22 cellular contexts compared by ENCODE assay signal in genomic region chr17:28145348-28145747, GRCh38.
DNase-seq lines count a peak whose midpoint lies in the region; ATAC-seq and TF ChIP-seq lines count a peak whose summit lies in the region.
"Had no signal": no experiment of that assay in that cellular context is flagged by ENCODE, and none has a peak within 500 bp of the region (broad histone marks: within the 10 kb centered on the region; RNA-seq: fewer than 3 reads in every experiment).

No MANE protein-coding gene starts in this region.

- TF ChIP-seq CTCF in AG09309 (IDR thresholded peaks at IDR 0.05; ENCODE audit: control insufficient read depth, insufficient read depth, low read depth, low read length, missing control alignments) (no peak), HFF-Myc (IDR thresholded peaks at IDR 0.05; ENCODE audit: low read depth, low read length, missing control alignments) (no peak), foreskin fibroblast (IDR thresholded peaks at IDR 0.05; ENCODE audit: low read depth, low read length) (no peak), lower lobe of right lung (IDR thresholded peaks at IDR 0.05) (no peak)

- DNase-seq in AG09309 (ENCODE audit: low read depth) (peak; percentile 4), HFF-Myc (ENCODE audit: extremely low read depth, low read depth) (peak; percentile 7), adipocyte (ENCODE audit: low read depth) (peak; percentile 29), foreskin fibroblast (peak; percentile 15 to 35), NCI-H146 treated with DMSO at 0.1 percent for 48 hours (lab: John Stamatoyannopoulos, UW; ENCODE audit: unreplicated experiment) (no peak), lower lobe of right lung (no peak)
- DNase-seq in effector memory CD4-positive, alpha-beta T cell = no peak
- DNase-seq: activated naive CD8-positive, alpha-beta T cell treated with anti-CD3 and anti-CD28 coated beads, Interleukin-2, amount 10 ng/mL, durations not matched to agents 7 days and 5 days; AML-193; central memory CD4-positive, alpha-beta T cell; GDM1; GOT3; Kasumi-1; left ventricle myocardium superior; NCI-H2227 treated with DMSO at 0.1 percent for 48 hours; stimulated activated CD4-positive, alpha-beta T cell treated with anti-CD3 and anti-CD28 coated beads, Interleukin-4, amount 100 ng/mL, for 24 hours had no signal

- no peak overlapping the region for H3K27ac ChIP-seq in effector memory CD4-positive, alpha-beta T cell (ENCODE audit: insufficient read depth, low read length, poor library complexity, severe bottlenecking)
- H3K27ac ChIP-seq in lower lobe of right lung = no peak overlapping the region
- H3K27ac ChIP-seq: gastroesophageal sphincter, parathyroid adenoma, RWPE1, skin epidermis, suprapubic skin had no signal

- H3K27me3 ChIP-seq in adipocyte (replicated peaks; ENCODE audit: control insufficient read depth, insufficient read depth, low read length) = no peaks in the 10 kb centered on the region
- no peaks in the 10 kb centered on the region for H3K27me3 ChIP-seq in effector memory CD4-positive, alpha-beta T cell (replicated peaks; ENCODE audit: control insufficient read depth, insufficient read depth, low read length, poor library complexity, severe bottlenecking)
- no peaks in the 10 kb centered on the region for H3K27me3 ChIP-seq in lower lobe of right lung (ENCODE audit: low read depth)
- H3K27me3 ChIP-seq: gastroesophageal sphincter, suprapubic skin had no signal

- H3K36me3 ChIP-seq in adipocyte (ENCODE audit: control insufficient read depth, insufficient read depth, low read length, severe bottlenecking) = no peaks in the 10 kb centered on the region
- H3K36me3 ChIP-seq in effector memory CD4-positive, alpha-beta T cell (ENCODE audit: control insufficient read depth, insufficient read depth, low read length) = no peaks in the 10 kb centered on the region
- no peaks in the 10 kb centered on the region for H3K36me3 ChIP-seq in lower lobe of right lung
- H3K36me3 ChIP-seq: suprapubic skin had no signal

- ATAC-seq in lower lobe of right lung (no peak), HG03521 (IDR thresholded peaks at IDR 0.05; ENCODE audit: unreplicated experiment) (no peak)
- ATAC-seq: gastroesophageal sphincter, left ventricle myocardium superior had no signal

- H3K4me3 ChIP-seq in AG09309 (ENCODE audit: control insufficient read depth, low read depth, low read length) = no peak overlapping the region
- no peak overlapping the region for H3K4me3 ChIP-seq in HFF-Myc (replicated peaks; ENCODE audit: low read depth, low read length)
- H3K4me3 ChIP-seq in adipocyte (ENCODE audit: low read length) = no peak overlapping the region
- no peak overlapping the region for H3K4me3 ChIP-seq in foreskin fibroblast (ENCODE audit: low read depth in 1 of 2, low read length in 2 of 2)
- no peak overlapping the region for H3K4me3 ChIP-seq in effector memory CD4-positive, alpha-beta T cell (ENCODE audit: insufficient read depth, low read depth, low read length, poor library complexity, severe bottlenecking)
- H3K4me3 ChIP-seq in lower lobe of right lung = no peak overlapping the region
- H3K4me3 ChIP-seq: gastroesophageal sphincter, skin epidermis, suprapubic skin had no signal

- intact Hi-C loops in lower lobe of right lung (cut with DNase I) = no loop called here

- no peak overlapping the region for H3K9ac ChIP-seq in adipocyte (ENCODE audit: low read length)
- H3K9ac ChIP-seq: parathyroid adenoma had no signal

- no peaks in the 10 kb centered on the region for H3K9me3 ChIP-seq in adipocyte (ENCODE audit: control insufficient read depth, low read length)
- H3K9me3 ChIP-seq in effector memory CD4-positive, alpha-beta T cell (ENCODE audit: control insufficient read depth, low read length) = no peaks in the 10 kb centered on the region
- H3K9me3 ChIP-seq in lower lobe of right lung = no peaks in the 10 kb centered on the region
- H3K9me3 ChIP-seq: gastroesophageal sphincter, suprapubic skin had no signal

- H3K4me1 ChIP-seq in adipocyte (ENCODE audit: control insufficient read depth, insufficient read depth, low read length) (peaks cover 4% of the 10 kb centered on the region), lower lobe of right lung (no peaks in the 10 kb centered on the region)
- H3K4me1 ChIP-seq in effector memory CD4-positive, alpha-beta T cell (ENCODE audit: control insufficient read depth, insufficient read depth, low read length, poor library complexity, severe bottlenecking) = no peaks in the 10 kb centered on the region
- H3K4me1 ChIP-seq: gastroesophageal sphincter, suprapubic skin had no signal

Comparison
In these comparisons a context has a peak if more than half of its experiments do, and no peak if none do; other contexts are left out.
1. DNase-seq: peak in AG09309 (single experiment), HFF-Myc (single experiment), adipocyte (single experiment) and foreskin fibroblast (2 of 2); none in NCI-H146 treated with DMSO at 0.1 percent for 48 hours (single experiment), effector memory CD4-positive, alpha-beta T cell (0 of 3) and lower lobe of right lung (single experiment).